Comparison of ENCODE assay signal across 9 cellular contexts in genomic region chr14:54440454-54440853, GRCh38. TPM values are rescaled to one million over a fixed set of nuclear protein-coding genes. Genes with fewer than 3 reads are reported as not detected.
A peak's percentile ranks its signal among the peaks of the same experiment; 100 is the strongest.
DNase-seq lines count a peak whose midpoint lies in the region; ATAC-seq, FAIRE-seq and TF ChIP-seq lines count a peak whose summit lies in the region.
"Had no signal": no experiment of that assay in that cellular context is flagged by ENCODE, and none has a peak within 500 bp of the region (broad histone marks: within the 10 kb centered on the region; RNA-seq: fewer than 3 reads in every experiment).

No MANE protein-coding gene starts in this region.

- no peak for FAIRE-seq in D721Med (lab: Jason Lieb, UNC)
- FAIRE-seq: TTC549 had no signal

- peak overlapping the region; percentile 80 to 98 (median 93) for H3K27ac ChIP-seq in skin epidermis

- H3K4me3 Mint-ChIP-seq in HFFc6 (peak overlapping the region; percentile 99), glutamatergic neuron (ENCODE audit: unreplicated experiment) (peak overlapping the region; percentile 96)

- H3K9me3 Mint-ChIP-seq in HFFc6 (0 out of 2 replicates have a peak, but pooled peaks cover 5% of the 10 kb centered on the region), glutamatergic neuron (ENCODE audit: unreplicated experiment) (peaks cover 6% of the 10 kb centered on the region)

- H3K36me3 Mint-ChIP-seq in HFFc6 (ENCODE audit: low read depth): peaks cover 21% of the 10 kb centered on the region
- H3K36me3 Mint-ChIP-seq in glutamatergic neuron (ENCODE audit: unreplicated experiment): no peaks in the 10 kb centered on the region

- H3K27me3 Mint-ChIP-seq in HFFc6 (ENCODE audit: insufficient read depth) (peaks cover 2% of the 10 kb centered on the region; the same call in 1 of the 2 replicates), glutamatergic neuron (ENCODE audit: unreplicated experiment) (peaks cover 8% of the 10 kb centered on the region)

- no peak for ATAC-seq in GM21526 (IDR thresholded peaks at IDR 0.05; ENCODE audit: low FRiP score, unreplicated experiment)

- H3K4me1 Mint-ChIP-seq in HFFc6 (ENCODE audit: low read depth) (peaks cover 68% of the 10 kb centered on the region), glutamatergic neuron (ENCODE audit: low read depth, unreplicated experiment) (peaks cover 27% of the 10 kb centered on the region)

- TF ChIP-seq CTCF in HFFc6 (IDR thresholded peaks at IDR 0.05) (no peak), WI38 (IDR thresholded peaks at IDR 0.05; ENCODE audit: low read depth, low read length) (no peak), glutamatergic neuron (IDR thresholded peaks at IDR 0.05; ENCODE audit: partially characterized antibody, unreplicated experiment) (no peak), D721Med (IDR thresholded peaks at IDR 0.05; ENCODE audit: insufficient read depth, missing control alignments) (no peak)

- DNase-seq in HFFc6: no peak
- no peak for DNase-seq in glutamatergic neuron
- DNase-seq in HCEC 1CT: no peak
- no peak for DNase-seq in DMS53 treated with DMSO at 0.1 percent for 48 hours (lab: John Stamatoyannopoulos, UW; ENCODE audit: unreplicated experiment)
- no peak for DNase-seq in D721Med (ENCODE audit: insufficient read length, low spot score)

- H3K4me3 ChIP-seq in WI38 (ENCODE audit: low read depth, low read length) (peak overlapping the region; percentile 83), skin epidermis (peak overlapping the region; percentile 41 to 83 (median 71))

- H3K27ac Mint-ChIP-seq in HFFc6 (peak overlapping the region; percentile 93), glutamatergic neuron (ENCODE audit: unreplicated experiment) (peak overlapping the region; percentile 95)

RNA-seq across cellular contexts. Expression of gene CNIH1, which starts 0.7 kb away (rescaled TPM):
- 100 to 1,000 TPM; 158 to 212 (median 194) TPM for total RNA-seq in HFFc6 (2021; fragmentation: NEBNext Ultra II Directional; extraction: Animal tissue kit (Norgen Biotek cat#: 25700))
- total RNA-seq in glutamatergic neuron (ENCODE audit: unreplicated experiment): 71.9 TPM

RNA-seq across cellular contexts. Expression of gene CDKN3, which starts 43.6 kb away (rescaled TPM):
- total RNA-seq in HFFc6 (2021; fragmentation: NEBNext Ultra II Directional; extraction: Animal tissue kit (Norgen Biotek cat#: 25700)): 100 to 1,000 TPM in 1 of 6 experiments, 10 to 100 TPM in 5; 33.3 to 106 (median 91.8) TPM
- total RNA-seq in glutamatergic neuron (ENCODE audit: unreplicated experiment): 4.4 TPM

RNA-seq across cellular contexts. Expression of gene GMFB, which starts 48.3 kb away (rescaled TPM):
- 10 to 100 TPM; 70.9 to 98.7 (median 77.1) TPM for total RNA-seq in HFFc6 (2021; fragmentation: NEBNext Ultra II Directional; extraction: Animal tissue kit (Norgen Biotek cat#: 25700))
- 67.1 TPM for total RNA-seq in glutamatergic neuron (ENCODE audit: unreplicated experiment)
